Comparison of ENCODE assay signal across 18 cellular contexts in genomic region chr1:53600001-53600400, GRCh38.
A peak's percentile ranks its signal among the peaks of the same experiment; 100 is the strongest.
DNase-seq lines count a peak whose midpoint lies in the region; ATAC-seq and TF ChIP-seq lines count a peak whose summit lies in the region.
"Had no signal": no experiment of that assay in that cellular context is flagged by ENCODE, and none has a peak within 500 bp of the region (broad histone marks: within the 10 kb centered on the region; RNA-seq: fewer than 3 reads in every experiment).

No MANE protein-coding gene starts in this region.

- H3K79me2 ChIP-seq in osteoblast (ENCODE audit: insufficient read depth, low read length), result no peaks in the 10 kb centered on the region

- intact Hi-C loops in cardiac septum (cut with DNase I), result no loop called here
- intact Hi-C loops in upper lobe of right lung (cut with DNase I), result no loop called here

- H3K27me3 ChIP-seq in right atrium auricular region (no peaks in the 10 kb centered on the region), RWPE2 (ENCODE audit: insufficient read depth, poor library complexity, severe bottlenecking) (no peaks in the 10 kb centered on the region), osteoblast (ENCODE audit: insufficient read depth, low read length) (no peaks in the 10 kb centered on the region), upper lobe of right lung (no peaks in the 10 kb centered on the region)
- H3K27me3 ChIP-seq: BE2C had no signal

- H3K4me3 ChIP-seq in right atrium auricular region, result no peak overlapping the region
- no peak overlapping the region for H3K4me3 ChIP-seq in RWPE2 (ENCODE audit: severe bottlenecking)
- no peak overlapping the region for H3K4me3 ChIP-seq in osteoblast (ENCODE audit: insufficient read depth, low read length)
- no peak overlapping the region for H3K4me3 ChIP-seq in upper lobe of right lung
- H3K4me3 ChIP-seq: GM23248 had no signal

- no peak overlapping the region for H2AFZ ChIP-seq in osteoblast (ENCODE audit: low read length)
- H2AFZ ChIP-seq: GM23248 had no signal

- peak; percentile 69 for DNase-seq in cardiac septum (ENCODE audit: low spot score)
- DNase-seq in right atrium auricular region (ENCODE audit: low spot score), result no peak
- DNase-seq in RWPE2 (ENCODE audit: low spot score), result peak; percentile 29
- peak; percentile 29 for DNase-seq in osteoblast (ENCODE audit: insufficient read length, low spot score, missing footprints)
- peak; percentile 40 for DNase-seq in upper lobe of right lung
- DNase-seq in activated CD8-positive, alpha-beta T cell treated with anti-CD3 and anti-CD28 coated beads, Interleukin-2, amount 10 ng/mL, durations not matched to agents 7 days and 5 days, result no peak
- DNase-seq: BE2C, GM23248, H9, HFFc6, NCI-H1092, NCI-H1436 treated with DMSO at 0.1 percent for 48 hours, NCI-H2029, NCI-H226, NCI-H510A treated with DMSO at 0.1 percent for 48 hours, NCI-H748 treated with DMSO at 0.1 percent for 48 hours had no signal

- no peak overlapping the region for H3K4me3 Mint-ChIP-seq in activated CD8-positive, alpha-beta T cell treated with anti-CD3 and anti-CD28 coated beads, Interleukin-2, amount 10 ng/mL, durations not matched to agents 7 days and 5 days
- H3K4me3 Mint-ChIP-seq: H9, HFFc6 had no signal

- H3K36me3 ChIP-seq in right atrium auricular region (no peaks in the 10 kb centered on the region), RWPE2 (ENCODE audit: low read depth) (no peaks in the 10 kb centered on the region), osteoblast (ENCODE audit: insufficient read depth, low read length) (no peaks in the 10 kb centered on the region), upper lobe of right lung (no peaks in the 10 kb centered on the region)
- H3K36me3 ChIP-seq: BE2C had no signal

- H3K4me1 ChIP-seq in right atrium auricular region, result no peaks in the 10 kb centered on the region
- no peaks in the 10 kb centered on the region for H3K4me1 ChIP-seq in RWPE2 (ENCODE audit: insufficient read depth, poor library complexity, severe bottlenecking)
- no peaks in the 10 kb centered on the region for H3K4me1 ChIP-seq in osteoblast (ENCODE audit: insufficient read depth, low read length)
- H3K4me1 ChIP-seq in upper lobe of right lung, result no peaks in the 10 kb centered on the region
- H3K4me1 ChIP-seq: BE2C had no signal

- POLR2A ChIA-PET in activated CD8-positive, alpha-beta T cell treated with anti-CD3 and anti-CD28 coated beads, Interleukin-2, amount 10 ng/mL, durations not matched to agents 7 days and 5 days (lab: Charles Lee), result interaction anchor here (0.5 kb wide), 1 partner anchor 30 kb away, joined by 3 read pairs; no protein-coding TSS in a partner anchor

- H3K27ac ChIP-seq in right atrium auricular region (no peak overlapping the region), RWPE2 (ENCODE audit: poor library complexity, severe bottlenecking) (no peak overlapping the region), osteoblast (ENCODE audit: low read depth, low read length) (no peak overlapping the region), upper lobe of right lung (no peak overlapping the region)
- H3K27ac ChIP-seq: GM23248 had no signal

- no peak overlapping the region for H3K4me2 ChIP-seq in osteoblast (ENCODE audit: insufficient read depth, low read length)

- no peaks in the 10 kb centered on the region for H3K9me3 Mint-ChIP-seq in activated CD8-positive, alpha-beta T cell treated with anti-CD3 and anti-CD28 coated beads, Interleukin-2, amount 10 ng/mL, durations not matched to agents 7 days and 5 days (ENCODE audit: insufficient read depth)
- H3K9me3 Mint-ChIP-seq: H9, HFFc6 had no signal

- H3K27me3 Mint-ChIP-seq in activated CD8-positive, alpha-beta T cell treated with anti-CD3 and anti-CD28 coated beads, Interleukin-2, amount 10 ng/mL, durations not matched to agents 7 days and 5 days (ENCODE audit: low read depth), result no peaks in the 10 kb centered on the region

- H3K36me3 Mint-ChIP-seq in activated CD8-positive, alpha-beta T cell treated with anti-CD3 and anti-CD28 coated beads, Interleukin-2, amount 10 ng/mL, durations not matched to agents 7 days and 5 days (ENCODE audit: low read depth), result no peaks in the 10 kb centered on the region

- CTCF ChIA-PET in activated CD8-positive, alpha-beta T cell treated with anti-CD3 and anti-CD28 coated beads, Interleukin-2, amount 10 ng/mL, durations not matched to agents 7 days and 5 days (lab: Charles Lee), result interaction anchor here (0.8 to 1.4 kb wide), 2 partner anchors 113 to 114 kb away, joined by 3 read pairs; no protein-coding TSS in a partner anchor

- no peak for TF ChIP-seq CTCF in right atrium auricular region (IDR thresholded peaks at IDR 0.05)
- no peak for TF ChIP-seq CTCF in RWPE2 (IDR thresholded peaks at IDR 0.05; ENCODE audit: poor library complexity, severe bottlenecking)
- TF ChIP-seq CTCF in osteoblast (IDR thresholded peaks at IDR 0.05; ENCODE audit: extremely low read depth, low read depth, low read length), result no peak
- no peak for TF ChIP-seq CTCF in upper lobe of right lung (IDR thresholded peaks at IDR 0.05)

- peaks cover 34% of the 10 kb centered on the region for H4K20me1 ChIP-seq in osteoblast (ENCODE audit: insufficient read depth, low read length)

- no peak overlapping the region for H3K27ac Mint-ChIP-seq in activated CD8-positive, alpha-beta T cell treated with anti-CD3 and anti-CD28 coated beads, Interleukin-2, amount 10 ng/mL, durations not matched to agents 7 days and 5 days
- H3K27ac Mint-ChIP-seq: H9, HFFc6 had no signal

- ATAC-seq in RWPE2 (ENCODE audit: low read depth) (no peak), upper lobe of right lung (no peak), GM21390 (IDR thresholded peaks at IDR 0.05; ENCODE audit: unreplicated experiment) (no peak)
- ATAC-seq in activated CD8-positive, alpha-beta T cell treated with anti-CD3 and anti-CD28 coated beads, Interleukin-2, amount 10 ng/mL, durations not matched to agents 7 days and 5 days, result no peak
- ATAC-seq: Panc1 had no signal

- H3K9me3 ChIP-seq in right atrium auricular region, result no peaks in the 10 kb centered on the region
- H3K9me3 ChIP-seq in RWPE2 (ENCODE audit: severe bottlenecking), result no peaks in the 10 kb centered on the region
- H3K9me3 ChIP-seq in osteoblast (ENCODE audit: low read depth, low read length), result no peaks in the 10 kb centered on the region
- no peaks in the 10 kb centered on the region for H3K9me3 ChIP-seq in upper lobe of right lung
- H3K9me3 ChIP-seq: BE2C had no signal

- peaks cover 12% of the 10 kb centered on the region for H3K4me1 Mint-ChIP-seq in activated CD8-positive, alpha-beta T cell treated with anti-CD3 and anti-CD28 coated beads, Interleukin-2, amount 10 ng/mL, durations not matched to agents 7 days and 5 days (ENCODE audit: low read depth)
- H3K4me1 Mint-ChIP-seq: H9 had no signal

Comparison
In these comparisons a context has a peak if more than half of its experiments do, and no peak if none do; other contexts are left out.
1. DNase-seq: peak in cardiac septum (single experiment), RWPE2 (single experiment), osteoblast (single experiment) and upper lobe of right lung (single experiment); none in right atrium auricular region (single experiment) and activated CD8-positive, alpha-beta T cell treated with anti-CD3 and anti-CD28 coated beads, Interleukin-2, amount 10 ng/mL, durations not matched to agents 7 days and 5 days (single experiment).